ENCODE assay signal across 8 cellular contexts in the genomic region with DNA sequence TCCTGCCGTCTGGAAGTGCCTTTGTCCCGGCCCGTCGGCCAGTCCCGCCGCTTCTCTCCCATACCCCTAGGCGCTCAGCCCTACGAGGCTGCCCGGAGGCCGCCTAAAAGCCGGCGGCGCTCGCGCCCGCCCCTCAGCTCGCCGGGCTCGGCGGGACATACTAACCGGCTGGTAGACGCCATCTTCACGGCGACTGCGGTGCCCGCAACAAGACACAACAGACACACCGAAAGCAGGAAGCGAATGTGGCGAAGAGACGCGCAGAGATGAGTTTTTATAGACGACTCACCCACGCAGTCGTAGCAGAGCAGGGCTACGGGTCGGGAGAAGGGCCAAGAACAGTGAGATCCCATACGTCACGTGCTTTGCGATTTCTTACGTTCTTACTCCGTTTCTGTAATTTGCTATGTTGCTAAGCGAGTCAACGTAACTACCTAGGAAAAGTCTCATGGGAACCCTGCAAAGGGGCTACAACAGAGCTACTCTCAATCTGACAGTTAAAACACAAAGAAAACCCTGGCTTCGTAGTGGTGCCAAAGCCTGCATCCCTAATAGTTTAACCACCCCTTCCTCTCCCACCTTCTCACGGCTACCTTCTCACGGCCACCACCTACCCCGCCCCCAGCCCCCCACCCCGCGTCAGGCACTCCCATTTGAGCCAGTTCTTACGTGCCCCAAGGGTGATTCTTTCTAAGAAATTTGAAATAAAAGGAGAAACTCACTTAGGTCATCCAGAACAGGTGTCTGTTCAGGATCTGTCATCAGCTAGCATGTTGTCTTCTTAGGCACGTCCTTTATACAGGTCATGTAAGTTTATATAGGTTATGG. TPM values are rescaled to one million over a fixed set of nuclear protein-coding genes. Genes with fewer than 3 reads are reported as not detected.
DNase-seq lines count a peak whose midpoint lies in the region; ATAC-seq, FAIRE-seq and TF ChIP-seq lines count a peak whose summit lies in the region.

A gene with protein sequence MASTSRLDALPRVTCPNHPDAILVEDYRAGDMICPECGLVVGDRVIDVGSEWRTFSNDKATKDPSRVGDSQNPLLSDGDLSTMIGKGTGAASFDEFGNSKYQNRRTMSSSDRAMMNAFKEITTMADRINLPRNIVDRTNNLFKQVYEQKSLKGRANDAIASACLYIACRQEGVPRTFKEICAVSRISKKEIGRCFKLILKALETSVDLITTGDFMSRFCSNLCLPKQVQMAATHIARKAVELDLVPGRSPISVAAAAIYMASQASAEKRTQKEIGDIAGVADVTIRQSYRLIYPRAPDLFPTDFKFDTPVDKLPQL (minus strand): TSS at position 250 of the 828 bp plus-strand sequence. CDS start 68 bp downstream, at position 182.

- peak within 1 kb of the TSS; percentile 97 for H2AFZ ChIP-seq in IMR-90 (replicated peaks; ENCODE audit: low read length, poor library complexity)

- peaks cover 5 to 18% of the 10 kb centered on the region in 2 experiments; a peak in 3 of 4 replicates for H3K79me1 ChIP-seq in IMR-90 (ENCODE audit: low read depth in 1 of 2, low read length in 2 of 2)

- H3K27me3 ChIP-seq in IMR-90 (ENCODE audit: control insufficient read depth, insufficient read depth, low read length) (no peaks in the 10 kb centered on the region), mononuclear cell (ENCODE audit: insufficient read depth, low read length) (no peaks in the 10 kb centered on the region)

- 0 out of 2 replicates have a peak within 1 kb of the TSS, but pooled peaks have one; percentile 34 for H4K91ac ChIP-seq in IMR-90 (ENCODE audit: insufficient read depth, low read depth, low read length)

- peak within 1 kb of the TSS; percentile 99 for H3K4me2 ChIP-seq in IMR-90 (ENCODE audit: low read depth, low read length)

- no peaks in the 10 kb centered on the region for H3K9me1 ChIP-seq in IMR-90 (ENCODE audit: insufficient read depth, low read length)

- peak within 1 kb of the TSS; percentile 21; the same call in 1 of the 2 replicates for H2BK20ac ChIP-seq in IMR-90 (ENCODE audit: low read depth, low read length)

- H3K4me3 ChIP-seq in IMR-90 (ENCODE audit: insufficient read depth, low read depth, low read length) (peak within 1 kb of the TSS; percentile 76), epithelial cell of esophagus (ENCODE audit: low read length) (peak within 1 kb of the TSS; percentile 90), mononuclear cell (ENCODE audit: low read length) (peak within 1 kb of the TSS; percentile 99)

- peak within 1 kb of the TSS; percentile 65 for H3K27ac ChIP-seq in IMR-90 (ENCODE audit: insufficient read depth, low read length)

- CTCF ChIA-PET in IMR-90 (lab: Yijun Ruan, JAX): interaction anchor here (0.6 kb wide), 1 partner anchor 15 kb away, joined by 3 read pairs; no protein-coding TSS in a partner anchor

- H3K4me1 ChIP-seq in IMR-90 (ENCODE audit: control insufficient read depth, insufficient read depth, low read length): no peaks in the 10 kb centered on the region
- peaks cover 23% of the 10 kb centered on the region for H3K4me1 ChIP-seq in mononuclear cell (ENCODE audit: insufficient read depth, low read length)

- FAIRE-seq in D721Med (lab: Jason Lieb, UNC): peak; percentile 90

- peak within 1 kb of the TSS; percentile 67 for H2BK120ac ChIP-seq in IMR-90 (ENCODE audit: low read depth, low read length)

- TF ChIP-seq CTCF in D721Med (IDR thresholded peaks at IDR 0.05; ENCODE audit: insufficient read depth, missing control alignments) (no peak), IMR-90 (conservative IDR thresholded peaks at IDR 0.05; ENCODE audit: low read depth, low read length) (no peak), epithelial cell of esophagus (IDR thresholded peaks at IDR 0.05; ENCODE audit: insufficient read depth, low read depth, low read length, missing control alignments) (no peak)

- peak within 1 kb of the TSS; percentile 83 for H3K14ac ChIP-seq in IMR-90 (replicated peaks; ENCODE audit: low read depth, low read length)

- peak within 1 kb of the TSS; percentile 85 for H3K9ac ChIP-seq in IMR-90 (ENCODE audit: low read depth, low read length)

- 0% methylated on average over 15 of the region's 51 CpGs; no CpG with 5 or more reads in 1 of the 2 experiments for WGBS in IMR-90 (ENCODE audit: extremely low coverage in 2 of 2, insufficient read length in 1 of 2), 2 experiments

- intact Hi-C loops in IMR-90 (cut with micrococcal nuclease): loop anchor here (5.0 kb wide), 1 partner anchor 234 kb away; no protein-coding TSS in a partner anchor

- POLR2A ChIA-PET in IMR-90 (lab: Charles Lee; ENCODE audit: unreplicated experiment): interaction anchor here (0.6 kb wide), 1 partner anchor 14 kb away, joined by 3 read pairs; no protein-coding TSS in a partner anchor

- no peak within 1 kb of the TSS; the same call in 2 of the 3 replicates for H2BK15ac ChIP-seq in IMR-90 (ENCODE audit: low read depth, low read length)

- no peak for TF ChIP-seq RAD21 in IMR-90 (IDR thresholded peaks at IDR 0.05; ENCODE audit: low read length)

- dilution Hi-C loops in IMR-90 (cut with HindIII; ENCODE audit: low sequenced_read_pairs, unreplicated experiment): no loop called here

- H3K18ac ChIP-seq in IMR-90 (ENCODE audit: low read depth, low read length): peak within 1 kb of the TSS; percentile 47; the same call in 1 of the 2 replicates

- in situ Hi-C loops in IMR-90 (cut with MboI; ENCODE audit: low sequenced_read_pairs): no loop called here

- no peak within 1 kb of the TSS; the same call in 1 of the 2 replicates for H2AK5ac ChIP-seq in IMR-90 (ENCODE audit: low read depth, low read length)

- DNase-seq in D721Med (ENCODE audit: insufficient read length, low spot score) (peak; percentile 24), IMR-90 (peak; percentile 97), OCI-M1 (lab: John Stamatoyannopoulos, UW) (peak; percentile 97), activated T-cell treated with anti-CD3 and anti-CD28 coated beads for 24 hours (ENCODE audit: low read depth) (peak; percentile 91), epithelial cell of esophagus (ENCODE audit: low read depth) (peak; percentile 96)
- DNase-seq in stimulated activated CD8-positive, alpha-beta memory T cell treated with anti-CD3 and anti-CD28 coated beads, Interleukin-4, amount 100 ng/mL, for 1 hour (ENCODE audit: low read depth in 2 of 2, low spot score in 1 of 2): peak; percentile 80 to 86

- H3K23ac ChIP-seq in IMR-90 (ENCODE audit: low read depth, low read length): peak within 1 kb of the TSS; percentile 59

- ATAC-seq in GM21526 (IDR thresholded peaks at IDR 0.05; ENCODE audit: low FRiP score, unreplicated experiment) (peak; percentile 91), IMR-90 (ENCODE audit: low read depth) (peak; percentile 92)

- H3K36me3 ChIP-seq in IMR-90 (ENCODE audit: control insufficient read depth, insufficient read depth, low read length): peaks cover 2% of the 10 kb centered on the region; the same call in 1 of the 2 replicates

- H3K9me3 ChIP-seq in IMR-90 (ENCODE audit: control insufficient read depth, insufficient read depth, low read length): no peaks in the 10 kb centered on the region
- H3K9me3 ChIP-seq in mononuclear cell (ENCODE audit: low read depth, low read length): no peaks in the 10 kb centered on the region

- peak within 1 kb of the TSS; percentile 86 for H4K5ac ChIP-seq in IMR-90 (ENCODE audit: low read depth, low read length)

- peak within 1 kb of the TSS; percentile 72 for H3K4ac ChIP-seq in IMR-90 (ENCODE audit: low read depth, low read length)

- peak; percentile 100 for TF ChIP-seq POLR2A in IMR-90 (IDR thresholded peaks at IDR 0.05; ENCODE audit: low read depth, low read length)

- peak within 1 kb of the TSS; percentile 74 for H2BK5ac ChIP-seq in IMR-90 (ENCODE audit: low read depth, low read length, poor library complexity, severe bottlenecking)

- peak within 1 kb of the TSS; percentile 2 to 96 for H4K8ac ChIP-seq in IMR-90 (ENCODE audit: low read depth in 2 of 2, low read length in 2 of 2)

- H3K56ac ChIP-seq in IMR-90 (ENCODE audit: extremely low read depth, insufficient read depth, low read length): peak within 1 kb of the TSS; percentile 46; the same call in 1 of the 2 replicates

- H2AK9ac ChIP-seq in IMR-90 (replicated peaks; ENCODE audit: low read depth, low read length, poor library complexity): peak within 1 kb of the TSS; percentile 96

- H4K20me1 ChIP-seq in IMR-90 (ENCODE audit: insufficient read depth, low read length): peaks cover 17% of the 10 kb centered on the region; the same call in 1 of the 2 replicates

- no TSS peak for BruUV-seq in IMR-90 (replicated peaks; lab: Mats Ljungman, UMichigan)

TF ChIP-seq in IMR-90, 13 proteins besides CTCF, POLR2A, EP300 and RAD21 (continues in another document):
- TF ChIP-seq USF2 (IDR thresholded peaks at IDR 0.05; ENCODE audit: low read depth, low read length): peak; percentile 92
- TF ChIP-seq, protein P1, sequence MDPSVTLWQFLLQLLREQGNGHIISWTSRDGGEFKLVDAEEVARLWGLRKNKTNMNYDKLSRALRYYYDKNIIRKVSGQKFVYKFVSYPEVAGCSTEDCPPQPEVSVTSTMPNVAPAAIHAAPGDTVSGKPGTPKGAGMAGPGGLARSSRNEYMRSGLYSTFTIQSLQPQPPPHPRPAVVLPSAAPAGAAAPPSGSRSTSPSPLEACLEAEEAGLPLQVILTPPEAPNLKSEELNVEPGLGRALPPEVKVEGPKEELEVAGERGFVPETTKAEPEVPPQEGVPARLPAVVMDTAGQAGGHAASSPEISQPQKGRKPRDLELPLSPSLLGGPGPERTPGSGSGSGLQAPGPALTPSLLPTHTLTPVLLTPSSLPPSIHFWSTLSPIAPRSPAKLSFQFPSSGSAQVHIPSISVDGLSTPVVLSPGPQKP (IDR thresholded peaks at IDR 0.05; ENCODE audit: borderline replicate concordance, low read depth, low read length): no peak
- no peak for TF ChIP-seq RFX5 (IDR thresholded peaks at IDR 0.05; ENCODE audit: low read depth, low read length)
- peak; percentile 55; the same call in 1 of the 2 replicates for TF ChIP-seq MAZ (IDR thresholded peaks at IDR 0.05; ENCODE audit: borderline replicate concordance, low read depth, low read length)
- peak; percentile 18; the same call in 1 of the 2 replicates for TF ChIP-seq NFE2L2 (IDR thresholded peaks at IDR 0.05; ENCODE audit: low read depth, low read length)
- TF ChIP-seq SMC3 (IDR thresholded peaks at IDR 0.05; ENCODE audit: low read depth, low read length): no peak
- TF ChIP-seq CEBPB (IDR thresholded peaks at IDR 0.05; ENCODE audit: low read depth, low read length): peak; percentile 19; the same call in 1 of the 2 replicates

RNA-seq across cellular contexts. Expression of the gene that starts here (rescaled TPM):
- total RNA-seq in IMR-90 (2012; rRNA removed): 41.0 and 55.5 TPM in 2 replicates
- polyA plus RNA-seq in IMR-90 (2012; rRNA removed): 24.3 and 32.0 TPM in 2 replicates
- polyA plus RNA-seq in IMR-90 (2012; cell fraction: cytosol; rRNA removed): 6.2 and 7.1 TPM in 2 replicates
- polyA plus RNA-seq in IMR-90 (2012; cell fraction: nucleus; rRNA removed; ENCODE audit: low replicate concordance): 2.6 and 22.9 TPM in 2 replicates
- total RNA-seq in mononuclear cell: 174 TPM

Comparison
In these comparisons a context has a peak if more than half of its experiments do, and no peak if none do; other contexts are left out.
1. Peak in every context shown above with its lines: DNase-seq, ATAC-seq, H3K4me3 ChIP-seq and H3K27ac ChIP-seq.
2. DNase-seq: peak in every context shown above with its lines; median percentile 97 in IMR-90; 97 in OCI-M1; 96 in epithelial cell of esophagus; 91 in activated T-cell treated with anti-CD3 and anti-CD28 coated beads for 24 hours; 83 in stimulated activated CD8-positive, alpha-beta memory T cell treated with anti-CD3 and anti-CD28 coated beads, Interleukin-4, amount 100 ng/mL, for 1 hour; 24 in D721Med.